Comparison of ENCODE assay signal across 8 cellular contexts in genomic region chr4:73869130-73870055, GRCh38. TPM values are rescaled to one million over a fixed set of nuclear protein-coding genes. Genes with fewer than 3 reads are reported as not detected.
DNase-seq lines count a peak whose midpoint lies in the region; ATAC-seq and TF ChIP-seq lines count a peak whose summit lies in the region.

Gene CXCL1 (plus strand): TSS chr4:73869393. CDS start chr4:73869471, 78 bp downstream.

- H2AFZ ChIP-seq in PC-9: peak within 1 kb of the TSS; percentile 90
- H2AFZ ChIP-seq in fibroblast of lung (ENCODE audit: low read length): peak within 1 kb of the TSS; percentile 73

- CTCF ChIA-PET in Calu3 (lab: Charles Lee) (interaction anchor here (0.7 to 1.5 kb wide), 3 partner anchors 25 to 142 kb away, joined by 3 to 8 read pairs (median 4); no protein-coding TSS in a partner anchor), PC-9 (lab: Charles Lee) (no interaction called here)
- CTCF ChIA-PET in CD8-positive, alpha-beta T cell (lab: Charles Lee): no interaction called here

- H3K9me2 ChIP-seq in PC-9 (ENCODE audit: insufficient read depth): no peaks in the 10 kb centered on the region

- BruUV-seq in Calu3 (replicated peaks; lab: Mats Ljungman, UMichigan): no TSS peak
- BruUV-seq in PC-9 (replicated peaks; lab: Mats Ljungman, UMichigan): no TSS peak

- no peaks in the 10 kb centered on the region for H3K27me3 Mint-ChIP-seq in Calu3 (ENCODE audit: unreplicated experiment)
- H3K27me3 Mint-ChIP-seq in naive thymus-derived CD8-positive, alpha-beta T cell: peaks cover 12 to 25% (median 18%) of the 10 kb centered on the region in 5 donors
- peaks cover 24% of the 10 kb centered on the region for H3K27me3 Mint-ChIP-seq in CD8-positive, alpha-beta T cell (ENCODE audit: low read depth)

- no peak for ATAC-seq in naive thymus-derived CD8-positive, alpha-beta T cell
- no peak for ATAC-seq in GM21360 (IDR thresholded peaks at IDR 0.05; ENCODE audit: unreplicated experiment)
- no peak for ATAC-seq in CD8-positive, alpha-beta T cell

- H3K27ac ChIP-seq in PC-9 (no peak within 1 kb of the TSS), fibroblast of lung (ENCODE audit: insufficient read depth, low read length) (peak within 1 kb of the TSS; percentile 40)
- H3K27ac ChIP-seq in CD8-positive, alpha-beta T cell (ENCODE audit: low read depth, low read length): no peak within 1 kb of the TSS

- peak within 1 kb of the TSS; percentile 29 for H3K27ac Mint-ChIP-seq in Calu3 (ENCODE audit: unreplicated experiment)
- peak within 1 kb of the TSS in 1 of 10 donors; percentile 41 for H3K27ac Mint-ChIP-seq in naive thymus-derived CD8-positive, alpha-beta T cell
- H3K27ac Mint-ChIP-seq in CD8-positive, alpha-beta T cell: no peak within 1 kb of the TSS

- H3K79me2 ChIP-seq in PC-9 (ENCODE audit: low read depth): no peaks in the 10 kb centered on the region
- no peaks in the 10 kb centered on the region for H3K79me2 ChIP-seq in fibroblast of lung (ENCODE audit: control insufficient read depth, insufficient read depth, low read length)

- H3K4me1 Mint-ChIP-seq in Calu3 (ENCODE audit: low read depth, unreplicated experiment): peaks cover 18% of the 10 kb centered on the region
- H3K4me1 Mint-ChIP-seq in naive thymus-derived CD8-positive, alpha-beta T cell: peaks cover 1 to 16% (median 7%) of the 10 kb centered on the region in 4 donors
- H3K4me1 Mint-ChIP-seq in CD8-positive, alpha-beta T cell (ENCODE audit: low read depth): peaks cover 7% of the 10 kb centered on the region

- H3K4me3 ChIP-seq in PC-9 (peak within 1 kb of the TSS; percentile 65), fibroblast of lung (replicated peaks in 1 of 4; ENCODE audit: control extremely low read depth in 1 of 4, insufficient read depth in 1 of 4, low read depth in 3 of 4, low read length in 4 of 4) (peak within 1 kb of the TSS; percentile 52 to 74 (median 63))
- H3K4me3 ChIP-seq in CD8-positive, alpha-beta T cell (ENCODE audit: low read depth, low read length): no peak within 1 kb of the TSS

- H3K9me3 ChIP-seq in PC-9 (ENCODE audit: insufficient read depth, low read depth) (no peaks in the 10 kb centered on the region), fibroblast of lung (ENCODE audit: control insufficient read depth, insufficient read depth, low read depth, low read length) (no peaks in the 10 kb centered on the region)
- H3K9me3 ChIP-seq in CD8-positive, alpha-beta T cell (ENCODE audit: low read length): no peaks in the 10 kb centered on the region

- H3K4me1 ChIP-seq in PC-9 (replicated peaks; ENCODE audit: insufficient read depth) (no peaks in the 10 kb centered on the region; the same call in 1 of the 2 replicates), fibroblast of lung (ENCODE audit: control insufficient read depth, extremely low read depth, insufficient read depth, low read length) (no peaks in the 10 kb centered on the region)
- no peaks in the 10 kb centered on the region for H3K4me1 ChIP-seq in CD8-positive, alpha-beta T cell (ENCODE audit: insufficient read depth, low read length)

- H3K27me3 ChIP-seq in PC-9 (ENCODE audit: insufficient read depth, low read depth) (no peaks in the 10 kb centered on the region), fibroblast of lung (ENCODE audit: control insufficient read depth, insufficient read depth, low read length) (no peaks in the 10 kb centered on the region)
- H3K27me3 ChIP-seq in CD8-positive, alpha-beta T cell (ENCODE audit: insufficient read depth, low read length): no peaks in the 10 kb centered on the region

- intact Hi-C loops in Calu3 (cut with micrococcal nuclease; ENCODE audit: unreplicated experiment) (loop anchor here (5.0 to 10.0 kb wide), 4 partner anchors 125 to 265 kb away; partner anchors contain the start of genes CXCL3 and CXCL5), PC-9 (cut with micrococcal nuclease; ENCODE audit: unreplicated experiment) (loop anchor here (5.0 kb wide), 1 partner anchor 527 kb away; no protein-coding TSS in a partner anchor)
- intact Hi-C loops in CD8-positive, alpha-beta T cell (cut with DNase I, micrococcal nuclease): loop anchor here in 1 of 2 experiments (1.0 kb wide), 1 partner anchor 8 kb away; no protein-coding TSS in a partner anchor

- no peaks in the 10 kb centered on the region for H3F3A ChIP-seq in PC-9 (ENCODE audit: insufficient read depth, low read depth)

- H3K4me3 Mint-ChIP-seq in Calu3 (ENCODE audit: low read depth, unreplicated experiment): peak within 1 kb of the TSS; percentile 88
- peak within 1 kb of the TSS in 8 of 10 donors; percentile 9 to 68 (median 28) for H3K4me3 Mint-ChIP-seq in naive thymus-derived CD8-positive, alpha-beta T cell
- no peak within 1 kb of the TSS for H3K4me3 Mint-ChIP-seq in CD8-positive, alpha-beta T cell

- H3K36me3 Mint-ChIP-seq in Calu3 (ENCODE audit: insufficient read depth, unreplicated experiment): peaks cover 55% of the 10 kb centered on the region
- no peaks in the 10 kb centered on the region for H3K36me3 Mint-ChIP-seq in naive thymus-derived CD8-positive, alpha-beta T cell
- H3K36me3 Mint-ChIP-seq in CD8-positive, alpha-beta T cell: no peaks in the 10 kb centered on the region

- H3K36me3 ChIP-seq in PC-9 (ENCODE audit: low read depth): no peaks in the 10 kb centered on the region
- no peaks in the 10 kb centered on the region for H3K36me3 ChIP-seq in fibroblast of lung (ENCODE audit: control insufficient read depth, insufficient read depth, low read length)
- H3K36me3 ChIP-seq in CD8-positive, alpha-beta T cell (ENCODE audit: insufficient read depth, low read length): no peaks in the 10 kb centered on the region

- peak; percentile 88 for DNase-seq in Calu3
- DNase-seq in PC-9: peak in 1 of 2 experiments; percentile 15
- DNase-seq in fibroblast of lung (ENCODE audit: low read depth in 2 of 2): peak in 1 of 2 donors; percentile 33
- no peak for DNase-seq in naive thymus-derived CD8-positive, alpha-beta T cell
- DNase-seq in activated CD4-positive, CD25-positive, alpha-beta regulatory T cell treated with anti-CD3 and anti-CD28 coated beads, Interleukin-2, amount 50 U/mL, for 72 hours: no peak
- no peak for DNase-seq in CD8-positive, alpha-beta T cell
- DNase-seq in activated CD4-positive, CD25-positive, alpha-beta regulatory T cell (lab: John Stamatoyannopoulos, UW): no peak

- H3K4me2 ChIP-seq in PC-9 (peak within 1 kb of the TSS; percentile 82), fibroblast of lung (ENCODE audit: extremely low read depth, insufficient read depth, low read length) (peak within 1 kb of the TSS; percentile 91)

- no peaks in the 10 kb centered on the region for H3K9me3 Mint-ChIP-seq in Calu3 (ENCODE audit: low read depth, unreplicated experiment)
- peaks cover 0 to 9% (median 0%) of the 10 kb centered on the region in 9 donors for H3K9me3 Mint-ChIP-seq in naive thymus-derived CD8-positive, alpha-beta T cell
- H3K9me3 Mint-ChIP-seq in CD8-positive, alpha-beta T cell: no peaks in the 10 kb centered on the region

- POLR2A ChIA-PET in PC-9 (lab: Charles Lee; ENCODE audit: unreplicated experiment): no interaction called here
- POLR2A ChIA-PET in naive thymus-derived CD8-positive, alpha-beta T cell (lab: Charles Lee): no interaction called here
- POLR2A ChIA-PET in CD8-positive, alpha-beta T cell (lab: Charles Lee): no interaction called here

- H4K20me1 ChIP-seq in PC-9 (ENCODE audit: insufficient read depth) (no peaks in the 10 kb centered on the region), fibroblast of lung (ENCODE audit: control insufficient read depth, extremely low read depth, insufficient read depth, low read length) (no peaks in the 10 kb centered on the region)

- no peak for TF ChIP-seq CTCF in Calu3 (IDR thresholded peaks at IDR 0.05; ENCODE audit: unreplicated experiment)
- TF ChIP-seq CTCF in PC-9 (conservative IDR thresholded peaks at IDR 0.05): no peak
- TF ChIP-seq CTCF in fibroblast of lung (conservative IDR thresholded peaks at IDR 0.05 in 1 of 2, IDR thresholded peaks at IDR 0.05 in 1 of 2; ENCODE audit: low read depth in 1 of 2, low read length in 2 of 2): no peak
- no peak for TF ChIP-seq CTCF in CD8-positive, alpha-beta T cell (IDR thresholded peaks at IDR 0.05)

- H3K9ac ChIP-seq in fibroblast of lung (ENCODE audit: insufficient read depth, low read length): peak within 1 kb of the TSS; percentile 65

RNA-seq across cellular contexts. Expression of gene CXCL1, which starts in this region (rescaled TPM):
- total RNA-seq in Calu3 (2022) (212 and 414 TPM in 2 replicates), PC-9 (2021) (0.33 TPM in 1 of 2 replicates, not detected in the other), fibroblast of lung (1.5 and 2.3 TPM in 2 replicates)
- 1.2 and 1.4 TPM in 2 replicates for polyA plus RNA-seq in fibroblast of lung
- polyA plus RNA-seq in fibroblast of lung (2012): 0.75 and 1.5 TPM in 2 replicates
- polyA minus RNA-seq in fibroblast of lung (ENCODE audit: low replicate concordance): 0.39 TPM in 1 of 2 replicates, not detected in the other
- total RNA-seq in naive thymus-derived CD8-positive, alpha-beta T cell: not detected
- not detected for polyA plus RNA-seq in naive thymus-derived CD8-positive, alpha-beta T cell
- total RNA-seq in CD8-positive, alpha-beta T cell: not detected

Comparison
In these comparisons a context has a peak if more than half of its experiments do, and no peak if none do; other contexts are left out.
1. RNA of gene CXCL1 (total RNA-seq): 212 to 414 TPM in Calu3; 1.5 to 2.3 TPM in fibroblast of lung, 0.33 TPM in PC-9, not detected in naive thymus-derived CD8-positive, alpha-beta T cell and not detected in CD8-positive, alpha-beta T cell; every median in the first group is over 10 times any median in the second.